ENCODE assay signal across 14 cellular contexts in the genomic region with DNA sequence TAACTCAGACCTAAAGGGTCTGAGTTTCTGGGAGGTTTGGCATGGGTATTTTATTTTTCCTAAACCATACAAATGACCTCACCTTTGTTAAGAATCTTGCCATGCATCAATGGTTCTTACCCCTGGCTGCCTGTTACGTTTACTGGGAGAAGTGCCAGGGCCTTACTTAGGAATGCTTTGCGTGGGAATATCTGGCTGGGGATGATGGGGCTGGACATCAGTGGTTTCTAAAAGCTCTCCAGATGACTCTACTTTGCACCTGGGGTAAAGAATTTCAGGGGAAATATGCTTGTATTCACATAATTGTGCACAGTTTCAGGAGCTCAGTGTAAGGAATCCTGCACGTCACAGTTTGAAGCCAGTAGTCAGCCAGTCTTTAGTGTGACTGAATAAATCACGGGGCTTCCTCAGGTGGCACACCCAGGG. TPM values are rescaled to one million over a fixed set of nuclear protein-coding genes. Genes with fewer than 3 reads are reported as not detected.
DNase-seq lines count a peak whose midpoint lies in the region; ATAC-seq, FAIRE-seq and TF ChIP-seq lines count a peak whose summit lies in the region.
"Had no signal": no experiment of that assay in that cellular context is flagged by ENCODE, and none has a peak within 500 bp of the region (broad histone marks: within the 10 kb centered on the region; RNA-seq: fewer than 3 reads in every experiment).

No MANE protein-coding gene starts in this region.

- H3K4me1 ChIP-seq in kidney (ENCODE audit: control insufficient read depth in 1 of 2, insufficient read depth in 1 of 2, low read depth in 1 of 2, low read length in 2 of 2): peaks cover 12 to 14% of the 10 kb centered on the region in 2 donors
- H3K4me1 ChIP-seq: Peyer's patch, spleen had no signal

- H3K9me3 ChIP-seq in kidney (ENCODE audit: control insufficient read depth in 1 of 2, low read length in 2 of 2): no peaks in the 10 kb centered on the region
- H3K9me3 ChIP-seq: Peyer's patch, spleen had no signal

- H3K36me3 ChIP-seq in kidney (ENCODE audit: control insufficient read depth in 1 of 2, insufficient read depth in 2 of 2, low read length in 2 of 2): no peaks in the 10 kb centered on the region
- H3K36me3 ChIP-seq: brain microvascular endothelial cell, Peyer's patch, spleen had no signal

- peak; percentile 31 for DNase-seq in AG08395 (ENCODE audit: low spot score)
- DNase-seq in astrocyte of the hippocampus (ENCODE audit: low read depth, low spot score): peak; percentile 98
- DNase-seq in kidney: no peak
- DNase-seq in islet precursor cell: no peak
- no peak for DNase-seq in RPMI8226
- no peak for DNase-seq in NCI-H1417 treated with DMSO at 0.1 percent for 48 hours (lab: John Stamatoyannopoulos, UW)
- DNase-seq: brain microvascular endothelial cell; CD4-positive, CD25-positive, alpha-beta regulatory T cell; head of caudate nucleus; NCI-H146; Peyer's patch; spleen had no signal

- peak; percentile 97 for TF ChIP-seq EP300 in Ishikawa (IDR thresholded peaks at IDR 0.05; ENCODE audit: borderline replicate concordance)

- intact Hi-C loops in kidney (cut with DNase I): no loop called here

- FAIRE-seq in kidney (lab: Jason Lieb, UNC): no peak

- no peak for ATAC-seq in HG03460 (IDR thresholded peaks at IDR 0.05; ENCODE audit: unreplicated experiment)

- H3K4me3 ChIP-seq in kidney (ENCODE audit: low read length in 2 of 2): no peak overlapping the region
- H3K4me3 ChIP-seq: Peyer's patch, spleen had no signal

- no peak for TF ChIP-seq RAD21 in Ishikawa (IDR thresholded peaks at IDR 0.05; ENCODE audit: low read depth)

- TF ChIP-seq CTCF in kidney (IDR thresholded peaks at IDR 0.05; ENCODE audit: borderline replicate concordance, extremely low read depth, insufficient read depth): no peak

- peak overlapping the region in 1 of 2 donors; percentile 10 for H3K9ac ChIP-seq in kidney (ENCODE audit: low read length in 2 of 2)

- peak overlapping the region; percentile 69 to 86 for H3K27ac ChIP-seq in kidney (ENCODE audit: low read depth in 2 of 2, low read length in 2 of 2)
- H3K27ac ChIP-seq: brain microvascular endothelial cell, Peyer's patch, spleen had no signal

TF ChIP-seq in Ishikawa, 13 proteins besides CTCF, POLR2A, EP300 and RAD21:
- TF ChIP-seq FOXM1 (IDR thresholded peaks at IDR 0.05; ENCODE audit: borderline replicate concordance, low read depth): peak; percentile 93
- peak; percentile 83 for TF ChIP-seq EGR1 (IDR thresholded peaks at IDR 0.05)
- no peak for TF ChIP-seq YY1 (IDR thresholded peaks at IDR 0.05; ENCODE audit: low read depth)
- TF ChIP-seq MAX (IDR thresholded peaks at IDR 0.05): peak; percentile 46; the same call in 1 of the 2 replicates
- TF ChIP-seq, protein P1, sequence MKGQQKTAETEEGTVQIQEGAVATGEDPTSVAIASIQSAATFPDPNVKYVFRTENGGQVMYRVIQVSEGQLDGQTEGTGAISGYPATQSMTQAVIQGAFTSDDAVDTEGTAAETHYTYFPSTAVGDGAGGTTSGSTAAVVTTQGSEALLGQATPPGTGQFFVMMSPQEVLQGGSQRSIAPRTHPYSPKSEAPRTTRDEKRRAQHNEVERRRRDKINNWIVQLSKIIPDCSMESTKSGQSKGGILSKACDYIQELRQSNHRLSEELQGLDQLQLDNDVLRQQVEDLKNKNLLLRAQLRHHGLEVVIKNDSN (IDR thresholded peaks at IDR 0.05): no peak
- peak; percentile 63; the same call in 1 of the 2 replicates for TF ChIP-seq CREB1 (IDR thresholded peaks at IDR 0.05; ENCODE audit: low read depth)
- peak; percentile 98 for TF ChIP-seq TCF12 (IDR thresholded peaks at IDR 0.05; ENCODE audit: low read depth)
- TF ChIP-seq ZBTB7A (IDR thresholded peaks at IDR 0.05; ENCODE audit: low read depth): no peak
- no peak for TF ChIP-seq TAF1 (IDR thresholded peaks at IDR 0.05; ENCODE audit: low read depth)
- TF ChIP-seq TEAD4 (IDR thresholded peaks at IDR 0.05): peak; percentile 95
- TF ChIP-seq, protein P2, sequence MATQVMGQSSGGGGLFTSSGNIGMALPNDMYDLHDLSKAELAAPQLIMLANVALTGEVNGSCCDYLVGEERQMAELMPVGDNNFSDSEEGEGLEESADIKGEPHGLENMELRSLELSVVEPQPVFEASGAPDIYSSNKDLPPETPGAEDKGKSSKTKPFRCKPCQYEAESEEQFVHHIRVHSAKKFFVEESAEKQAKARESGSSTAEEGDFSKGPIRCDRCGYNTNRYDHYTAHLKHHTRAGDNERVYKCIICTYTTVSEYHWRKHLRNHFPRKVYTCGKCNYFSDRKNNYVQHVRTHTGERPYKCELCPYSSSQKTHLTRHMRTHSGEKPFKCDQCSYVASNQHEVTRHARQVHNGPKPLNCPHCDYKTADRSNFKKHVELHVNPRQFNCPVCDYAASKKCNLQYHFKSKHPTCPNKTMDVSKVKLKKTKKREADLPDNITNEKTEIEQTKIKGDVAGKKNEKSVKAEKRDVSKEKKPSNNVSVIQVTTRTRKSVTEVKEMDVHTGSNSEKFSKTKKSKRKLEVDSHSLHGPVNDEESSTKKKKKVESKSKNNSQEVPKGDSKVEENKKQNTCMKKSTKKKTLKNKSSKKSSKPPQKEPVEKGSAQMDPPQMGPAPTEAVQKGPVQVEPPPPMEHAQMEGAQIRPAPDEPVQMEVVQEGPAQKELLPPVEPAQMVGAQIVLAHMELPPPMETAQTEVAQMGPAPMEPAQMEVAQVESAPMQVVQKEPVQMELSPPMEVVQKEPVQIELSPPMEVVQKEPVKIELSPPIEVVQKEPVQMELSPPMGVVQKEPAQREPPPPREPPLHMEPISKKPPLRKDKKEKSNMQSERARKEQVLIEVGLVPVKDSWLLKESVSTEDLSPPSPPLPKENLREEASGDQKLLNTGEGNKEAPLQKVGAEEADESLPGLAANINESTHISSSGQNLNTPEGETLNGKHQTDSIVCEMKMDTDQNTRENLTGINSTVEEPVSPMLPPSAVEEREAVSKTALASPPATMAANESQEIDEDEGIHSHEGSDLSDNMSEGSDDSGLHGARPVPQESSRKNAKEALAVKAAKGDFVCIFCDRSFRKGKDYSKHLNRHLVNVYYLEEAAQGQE (IDR thresholded peaks at IDR 0.05; ENCODE audit: low read depth): no peak
- TF ChIP-seq CEBPB (IDR thresholded peaks at IDR 0.05): peak; percentile 46; the same call in 1 of the 2 replicates
- TF ChIP-seq NFIC (IDR thresholded peaks at IDR 0.05): peak; percentile 98

RNA-seq across cellular contexts. Expression of gene DAW1, which starts 18.2 kb away (rescaled TPM):
- 1.7 TPM for total RNA-seq in kidney
- polyA plus RNA-seq in kidney (ENCODE audit: insufficient read depth, low read depth, low replicate concordance): 1.0 TPM
- total RNA-seq: CD4-positive, CD25-positive, alpha-beta regulatory T cell; Peyer's patch had no signal
- polyA plus RNA-seq: CD4-positive, CD25-positive, alpha-beta regulatory T cell; spleen had no signal

RNA-seq across cellular contexts. Expression of gene CCL20, which starts 39.6 kb away (rescaled TPM):
- total RNA-seq in kidney: 2.7 TPM
- polyA plus RNA-seq in kidney (ENCODE audit: insufficient read depth, low read depth, low replicate concordance): 2.5 TPM
- total RNA-seq: spleen had no signal

Comparison
In these comparisons a context has a peak if more than half of its experiments do, and no peak if none do; other contexts are left out.
1. DNase-seq: peak in AG08395 (single experiment) and astrocyte of the hippocampus (single experiment); none in kidney (single experiment), islet precursor cell (single experiment), RPMI8226 (single experiment) and NCI-H1417 treated with DMSO at 0.1 percent for 48 hours (single experiment).